ENCODE assay signal across 22 cellular contexts in genomic region chr4:168777277-168777965, GRCh38.
"Had no signal": no experiment of that assay in that cellular context is flagged by ENCODE, and none has a peak within 500 bp of the region (broad histone marks: within the 10 kb centered on the region; RNA-seq: fewer than 3 reads in every experiment).

No MANE protein-coding gene starts in this region.

- H3K27ac ChIP-seq: breast epithelium, epithelial cell of prostate, left lung, vagina, WERI-Rb-1 had no signal

- H3K4me3 Mint-ChIP-seq: activated naive CD4-positive, alpha-beta T cell treated with anti-CD3 and anti-CD28 coated beads, Interleukin-2, amount 50 U/mL, for 24 hours; effector memory CD8-positive, alpha-beta T cell; memory B cell; natural killer cell; stimulated activated naive CD8-positive, alpha-beta T cell treated with anti-CD3 and anti-CD28 coated beads, Interleukin-15, Interleukin-2, amounts not matched to agents 100 ng/mL and 50 ng/mL, for 24 hours; T-helper 1 cell treated with Interleukin-12 subunit alpha and Interleukin-12 subunit beta and Interleukin-4 antibody, amounts not matched to agents 30 μg/mL and 1 μg/mL, for 36 hours had no signal

- H3K4me1 Mint-ChIP-seq: activated naive CD4-positive, alpha-beta T cell treated with anti-CD3 and anti-CD28 coated beads, Interleukin-2, amount 50 U/mL, for 24 hours; memory B cell; natural killer cell had no signal

- FAIRE-seq: astrocyte had no signal

- H3K27ac Mint-ChIP-seq: activated naive CD4-positive, alpha-beta T cell treated with anti-CD3 and anti-CD28 coated beads, Interleukin-2, amount 50 U/mL, for 24 hours; effector memory CD8-positive, alpha-beta T cell; memory B cell; natural killer cell; stimulated activated naive CD8-positive, alpha-beta T cell treated with anti-CD3 and anti-CD28 coated beads, Interleukin-15, Interleukin-2, amounts not matched to agents 100 ng/mL and 50 ng/mL, for 24 hours; T-helper 1 cell treated with Interleukin-12 subunit alpha and Interleukin-12 subunit beta and Interleukin-4 antibody, amounts not matched to agents 30 μg/mL and 1 μg/mL, for 36 hours had no signal

- ATAC-seq: effector memory CD8-positive, alpha-beta T cell; left lung; natural killer cell had no signal

- H3K9me3 Mint-ChIP-seq: natural killer cell had no signal

- H3K36me3 ChIP-seq: breast epithelium, left lung, vagina, WERI-Rb-1 had no signal

- H3K27me3 ChIP-seq: breast epithelium, left lung, vagina had no signal

- H3K4me1 ChIP-seq: breast epithelium, left lung had no signal

- H3K36me3 Mint-ChIP-seq: activated naive CD4-positive, alpha-beta T cell treated with anti-CD3 and anti-CD28 coated beads, Interleukin-2, amount 50 U/mL, for 24 hours; memory B cell had no signal

- H3K4me3 ChIP-seq: breast epithelium, left lung, vagina had no signal

- H3K9me3 ChIP-seq: vagina had no signal

- DNase-seq: activated CD4-positive, alpha-beta T cell treated with anti-CD3 and anti-CD28 coated beads for 1 hour; activated CD4-positive, alpha-beta T cell treated with anti-CD3 and anti-CD28 coated beads, Interleukin-2, amount 50 U/mL, for 48 hours; activated gamma-delta T cell; cerebellar nuclear complex; effector memory CD8-positive, alpha-beta T cell; foreskin melanocyte; hypothalamus; islet precursor cell; left lung; natural killer cell; posterior cingulate gyrus; retina; trophoblast cell; WERI-Rb-1 had no signal
